33 cellular contexts compared by ENCODE assay signal in the genomic region with DNA sequence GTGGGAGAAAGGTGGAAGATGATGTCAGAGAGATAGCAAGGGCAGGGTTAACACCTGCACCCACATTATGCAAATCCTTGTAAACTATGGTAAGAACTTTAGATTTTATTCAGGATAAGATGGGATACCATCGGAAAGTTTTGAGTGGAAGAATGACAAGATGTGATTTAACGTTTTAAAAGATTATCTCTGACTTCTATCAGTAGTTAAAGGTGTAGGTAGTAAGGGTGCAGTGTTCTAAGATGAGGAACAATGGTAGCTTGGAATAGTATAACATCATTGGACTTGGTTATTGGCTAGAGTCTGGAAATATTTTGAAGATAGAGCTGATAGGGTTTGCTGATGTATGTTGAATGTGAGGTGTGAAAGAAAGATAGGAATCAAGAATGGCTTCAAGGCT.
DNase-seq lines count a peak whose midpoint lies in the region; ATAC-seq and FAIRE-seq lines count a peak whose summit lies in the region.
"Had no signal": no experiment of that assay in that cellular context is flagged by ENCODE, and none has a peak within 500 bp of the region (broad histone marks: within the 10 kb centered on the region; RNA-seq: fewer than 3 reads in every experiment).

No MANE protein-coding gene starts in this region.

- DNase-seq in GM18507 (ENCODE audit: extremely low spot score, insufficient read length, low read depth): no peak
- peak; percentile 59 to 91 for DNase-seq in trophoblast cell
- DNase-seq in activated CD4-positive, alpha-beta memory T cell treated with anti-CD3 and anti-CD28 coated beads for 36 hours: no peak
- DNase-seq: 8988T; ACHN; AML-193; BE2C; C1 segment of cervical spinal cord; Caco-2; Calu3; CD4-positive, alpha-beta memory T cell; CD4-positive, alpha-beta T cell; CD4-positive, CD25-positive, alpha-beta regulatory T cell; CD8-positive, alpha-beta memory T cell; CD8-positive, alpha-beta T cell; COR-L47; DMS 273 treated with DMSO at 0.1 percent for 48 hours; DMS153; DMS53; DMS79; DMS79 treated with DMSO at 0.1 percent for 48 hours; DND-41; EL had no signal

- no peaks in the 10 kb centered on the region for H3K27me3 ChIP-seq in trophoblast cell (ENCODE audit: insufficient read depth, low read length)
- H3K27me3 ChIP-seq: BE2C; BLaER1; BLaER1 treated with 17β-estradiol and CSF1 and Interleukin-3, amounts not matched to agents 10 nM and 100 nM had no signal

- H3K9me3 Mint-ChIP-seq in activated CD4-positive, alpha-beta memory T cell treated with anti-CD3 and anti-CD28 coated beads for 36 hours: no peaks in the 10 kb centered on the region
- H3K9me3 Mint-ChIP-seq: CD4-positive, alpha-beta memory T cell; CD4-positive, alpha-beta T cell; CD8-positive, alpha-beta memory T cell; CD8-positive, alpha-beta T cell had no signal

- no peak overlapping the region for H2BK5ac ChIP-seq in trophoblast cell (ENCODE audit: low read depth, low read length, poor library complexity)

- no peaks in the 10 kb centered on the region for H3K79me2 ChIP-seq in trophoblast cell (ENCODE audit: control insufficient read depth, insufficient read depth, low read length, poor library complexity)

- WGBS in trophoblast cell (ENCODE audit: extremely low coverage, insufficient coverage, insufficient read length): no CpG with 5 or more reads among the region's 2 CpGs

- H3K36me3 ChIP-seq in trophoblast cell (ENCODE audit: control insufficient read depth in 1 of 2, insufficient read depth in 2 of 2, low read length in 2 of 2): no peaks in the 10 kb centered on the region
- H3K36me3 ChIP-seq: BE2C; BLaER1; BLaER1 treated with 17β-estradiol and CSF1 and Interleukin-3, amounts not matched to agents 10 nM and 100 nM had no signal

- no peak overlapping the region for H3K9ac ChIP-seq in trophoblast cell (ENCODE audit: low read length)
- H3K9ac ChIP-seq: BLaER1; BLaER1 treated with 17β-estradiol and CSF1 and Interleukin-3, amounts not matched to agents 10 nM and 100 nM had no signal

- no peak overlapping the region for H3K23ac ChIP-seq in trophoblast cell (ENCODE audit: low read length)

- ATAC-seq in GM21723 (IDR thresholded peaks at IDR 0.05; ENCODE audit: unreplicated experiment): no peak
- ATAC-seq: A549; CD8-positive, alpha-beta T cell had no signal

- POLR2A ChIA-PET in activated CD4-positive, alpha-beta memory T cell treated with anti-CD3 and anti-CD28 coated beads for 36 hours (lab: Charles Lee): no interaction called here

- H3K4me1 Mint-ChIP-seq in activated CD4-positive, alpha-beta memory T cell treated with anti-CD3 and anti-CD28 coated beads for 36 hours (ENCODE audit: low read depth): no peaks in the 10 kb centered on the region
- H3K4me1 Mint-ChIP-seq: B cell; CD14-positive monocyte; CD4-positive, alpha-beta memory T cell; CD4-positive, CD25-positive, alpha-beta regulatory T cell; CD8-positive, alpha-beta memory T cell had no signal

- no peak overlapping the region for H2AFZ ChIP-seq in trophoblast cell (ENCODE audit: insufficient read depth, low read length, poor library complexity)

- no peak overlapping the region for H3K4me3 ChIP-seq in trophoblast cell (ENCODE audit: low read depth, low read length)
- H3K4me3 ChIP-seq: A549; BLaER1; BLaER1 treated with 17β-estradiol and CSF1 and Interleukin-3, amounts not matched to agents 10 nM and 100 nM had no signal

- H3K4me2 ChIP-seq in trophoblast cell (ENCODE audit: low read length): no peak overlapping the region
- H3K4me2 ChIP-seq: A549; BLaER1; BLaER1 treated with 17β-estradiol and CSF1 and Interleukin-3, amounts not matched to agents 10 nM and 100 nM had no signal

- H3K14ac ChIP-seq in trophoblast cell (ENCODE audit: low read length): no peak overlapping the region

- intact Hi-C loops in activated CD4-positive, alpha-beta memory T cell treated with anti-CD3 and anti-CD28 coated beads for 36 hours (cut with micrococcal nuclease): no loop called here

- H2AK5ac ChIP-seq in trophoblast cell (ENCODE audit: low read length): no peak overlapping the region

- no peak overlapping the region for H2BK120ac ChIP-seq in trophoblast cell (ENCODE audit: insufficient read depth, low read length, poor library complexity)

- H4K91ac ChIP-seq in trophoblast cell (ENCODE audit: low read depth, low read length): no peak overlapping the region

- H3K79me1 ChIP-seq in trophoblast cell (ENCODE audit: low read length): no peaks in the 10 kb centered on the region

- no peaks in the 10 kb centered on the region for H3K27me3 Mint-ChIP-seq in activated CD4-positive, alpha-beta memory T cell treated with anti-CD3 and anti-CD28 coated beads for 36 hours
- H3K27me3 Mint-ChIP-seq: B cell; CD4-positive, alpha-beta memory T cell; CD4-positive, alpha-beta T cell; CD4-positive, CD25-positive, alpha-beta regulatory T cell; CD8-positive, alpha-beta memory T cell had no signal

- H3K18ac ChIP-seq in trophoblast cell (ENCODE audit: low read length): no peak overlapping the region

- H3K36me3 Mint-ChIP-seq in activated CD4-positive, alpha-beta memory T cell treated with anti-CD3 and anti-CD28 coated beads for 36 hours: no peaks in the 10 kb centered on the region
- H3K36me3 Mint-ChIP-seq: CD14-positive monocyte; CD4-positive, alpha-beta memory T cell; CD4-positive, CD25-positive, alpha-beta regulatory T cell; CD8-positive, alpha-beta memory T cell; CD8-positive, alpha-beta T cell had no signal

- CTCF ChIA-PET in activated CD4-positive, alpha-beta memory T cell treated with anti-CD3 and anti-CD28 coated beads for 36 hours (lab: Charles Lee): no interaction called here

- H3K27ac ChIP-seq in trophoblast cell (ENCODE audit: low read depth, low read length): no peak overlapping the region
- H3K27ac ChIP-seq: 22Rv1; A549; BLaER1; BLaER1 treated with 17β-estradiol and CSF1 and Interleukin-3, amounts not matched to agents 10 nM and 100 nM; C4-2B had no signal

- H2BK12ac ChIP-seq in trophoblast cell (ENCODE audit: low read length): no peak overlapping the region

- H3K4me3 Mint-ChIP-seq in activated CD4-positive, alpha-beta memory T cell treated with anti-CD3 and anti-CD28 coated beads for 36 hours: no peak overlapping the region
- H3K4me3 Mint-ChIP-seq: B cell; CD14-positive monocyte; CD4-positive, alpha-beta memory T cell; CD4-positive, alpha-beta T cell; CD4-positive, CD25-positive, alpha-beta regulatory T cell; CD8-positive, alpha-beta memory T cell; CD8-positive, alpha-beta T cell had no signal

- peaks cover 2% of the 10 kb centered on the region for H3K9me3 ChIP-seq in trophoblast cell (ENCODE audit: insufficient read depth, low read depth, low read length)
- H3K9me3 ChIP-seq: A549; BE2C; BLaER1; BLaER1 treated with 17β-estradiol and CSF1 and Interleukin-3, amounts not matched to agents 10 nM and 100 nM; Caco-2 had no signal

- H4K12ac ChIP-seq in trophoblast cell (ENCODE audit: low read depth, low read length): no peak overlapping the region

- H4K8ac ChIP-seq in trophoblast cell (ENCODE audit: low read depth, low read length): no peak overlapping the region

- no peak overlapping the region for H3K27ac Mint-ChIP-seq in activated CD4-positive, alpha-beta memory T cell treated with anti-CD3 and anti-CD28 coated beads for 36 hours
- H3K27ac Mint-ChIP-seq: B cell; CD14-positive monocyte; CD4-positive, alpha-beta memory T cell; CD4-positive, alpha-beta T cell; CD4-positive, CD25-positive, alpha-beta regulatory T cell; CD8-positive, alpha-beta memory T cell; CD8-positive, alpha-beta T cell had no signal

- FAIRE-seq in GM18507 (lab: Jason Lieb, UNC): peak; percentile 15
- FAIRE-seq: A204.1, A549, D721Med had no signal

- H3K4me1 ChIP-seq in trophoblast cell (ENCODE audit: control insufficient read depth in 1 of 2, insufficient read depth in 2 of 2, low read length in 2 of 2): no peaks in the 10 kb centered on the region
- H3K4me1 ChIP-seq: A549; BE2C; BLaER1; BLaER1 treated with 17β-estradiol and CSF1 and Interleukin-3, amounts not matched to agents 10 nM and 100 nM; Caco-2 had no signal

- H3K4ac ChIP-seq in trophoblast cell (ENCODE audit: low read depth, low read length): no peak overlapping the region

Comparison
In these comparisons a context has a peak if more than half of its experiments do, and no peak if none do; other contexts are left out.
1. DNase-seq: peak in trophoblast cell (2 of 2); none in GM18507 (single experiment) and activated CD4-positive, alpha-beta memory T cell treated with anti-CD3 and anti-CD28 coated beads for 36 hours (single experiment).